Comparison of ENCODE assay signal across 25 cellular contexts in genomic region chr19:5230730-5231555, GRCh38.
"Had no signal": no experiment of that assay in that cellular context is flagged by ENCODE, and none has a peak within 500 bp of the region (broad histone marks: within the 10 kb centered on the region; RNA-seq: fewer than 3 reads in every experiment).

No MANE protein-coding gene starts in this region.

- H3K27ac ChIP-seq: epithelial cell of prostate, esophagus squamous epithelium, gastrocnemius medialis, heart right ventricle, left lung, lower lobe of right lung had no signal

- H3K4me1 ChIP-seq: gastrocnemius medialis, lower lobe of right lung had no signal

- H3K9me3 ChIP-seq: esophagus squamous epithelium, gastrocnemius medialis, heart right ventricle, left lung, lower lobe of right lung, mucosa of descending colon had no signal

- H3K36me3 ChIP-seq: gastrocnemius medialis, left lung had no signal

- FAIRE-seq: endometrium, islet of Langerhans, keratinocyte had no signal

- ATAC-seq: effector memory CD8-positive, alpha-beta T cell; esophagus mucosa; gastrocnemius medialis; heart right ventricle; left cardiac atrium; left lung; left ventricle myocardium superior; lower lobe of right lung; mucosa of descending colon; naive thymus-derived CD8-positive, alpha-beta T cell had no signal

- H3K4me3 ChIP-seq: esophagus squamous epithelium, gastrocnemius medialis, heart right ventricle, left lung, lower lobe of right lung, mucosa of descending colon had no signal

- H3K27me3 ChIP-seq: gastrocnemius medialis had no signal

- DNase-seq: cortex of kidney; effector CD8-positive, alpha-beta T cell; effector memory CD8-positive, alpha-beta T cell; endodermal cell; esophagus squamous epithelium; foreskin fibroblast; foreskin melanocyte; gastrocnemius medialis; glutamatergic neuron; head of caudate nucleus; heart right ventricle; hippocampal formation; left cardiac atrium; left lung; left ventricle myocardium superior; lower lobe of right lung; mesenchymal stem cell; mucosa of descending colon; naive B cell; naive thymus-derived CD8-positive, alpha-beta T cell had no signal
